In genomic region chr10:61899997-61900828, GRCh38 we compare ENCODE assay signal across 8 cellular contexts. TPM values are rescaled to one million over a fixed set of nuclear protein-coding genes. Genes with fewer than 3 reads are reported as not detected.
DNase-seq lines count a peak whose midpoint lies in the region; ATAC-seq and TF ChIP-seq lines count a peak whose summit lies in the region.

No MANE protein-coding gene starts in this region.

- TF ChIP-seq POLR2A in GM19193 (IDR thresholded peaks at IDR 0.05; ENCODE audit: extremely low read depth, insufficient read depth, insufficient read length) = peak; percentile 96

- H3K9me3 Mint-ChIP-seq in activated CD4-positive, alpha-beta memory T cell treated with anti-CD3 and anti-CD28 coated beads, Interleukin-2, amount 10 ng/mL, durations not matched to agents 7 days and 5 days = no peaks in the 10 kb centered on the region
- no peaks in the 10 kb centered on the region for H3K9me3 Mint-ChIP-seq in endodermal cell

- H3K27ac ChIP-seq in C4-2B = peak overlapping the region; percentile 98
- no peak overlapping the region for H3K27ac ChIP-seq in endodermal cell (ENCODE audit: low read depth, low read length)
- H3K27ac ChIP-seq in mesodermal cell (ENCODE audit: low read depth, low read length, severe bottlenecking) = peak overlapping the region; percentile 47
- H3K27ac ChIP-seq in subcutaneous abdominal adipose tissue (ENCODE audit: low read depth, low read length) = peak overlapping the region; percentile 99

- H3K9ac ChIP-seq in endodermal cell (ENCODE audit: extremely low read depth, low read length, poor library complexity, severe bottlenecking) (peak overlapping the region; percentile 13), subcutaneous abdominal adipose tissue (ENCODE audit: low read length in 5 of 5) (peak overlapping the region; percentile 14 to 92 (median 74))

- H3K4me1 Mint-ChIP-seq in activated CD4-positive, alpha-beta memory T cell treated with anti-CD3 and anti-CD28 coated beads, Interleukin-2, amount 10 ng/mL, durations not matched to agents 7 days and 5 days = peaks cover 41% of the 10 kb centered on the region
- H3K4me1 Mint-ChIP-seq in endodermal cell = peaks cover 50% of the 10 kb centered on the region

- H3K4me3 ChIP-seq in endodermal cell (ENCODE audit: low read length) = peak overlapping the region; percentile 91
- peak overlapping the region; percentile 71 for H3K4me3 ChIP-seq in mesodermal cell (ENCODE audit: extremely low read depth, insufficient read depth, low read length, poor library complexity, severe bottlenecking)
- H3K4me3 ChIP-seq in subcutaneous abdominal adipose tissue (ENCODE audit: low read depth in 1 of 5, low read length in 5 of 5) = peak overlapping the region; percentile 80 to 96 (median 89)

- H3K36me3 ChIP-seq in endodermal cell (ENCODE audit: control insufficient read depth, insufficient read depth, low read length) (no peaks in the 10 kb centered on the region), mesodermal cell (ENCODE audit: control insufficient read depth, insufficient read depth, low read length) (no peaks in the 10 kb centered on the region), subcutaneous abdominal adipose tissue (ENCODE audit: control insufficient read depth in 5 of 5, insufficient read depth in 5 of 5, low read length in 5 of 5) (no peaks in the 10 kb centered on the region)

- ATAC-seq in HG03196 (IDR thresholded peaks at IDR 0.05; ENCODE audit: unreplicated experiment) = peak; percentile 37

- H3K27me3 ChIP-seq in endodermal cell (ENCODE audit: control insufficient read depth, insufficient read depth, low read length, poor library complexity, severe bottlenecking) (peaks cover 31% of the 10 kb centered on the region), subcutaneous abdominal adipose tissue (ENCODE audit: control insufficient read depth in 5 of 5, insufficient read depth in 4 of 5, low read length in 5 of 5) (no peaks in the 10 kb centered on the region)

- POLR2A ChIA-PET in activated CD4-positive, alpha-beta memory T cell treated with anti-CD3 and anti-CD28 coated beads, Interleukin-2, amount 10 ng/mL, durations not matched to agents 7 days and 5 days (lab: Charles Lee) = interaction anchor here (0.8 to 11.5 kb wide), 38 partner anchors 10 to 1369 kb away, joined by 3 to 785 read pairs (median 8); no protein-coding TSS in a partner anchor

- H3K4me1 ChIP-seq in endodermal cell (ENCODE audit: control insufficient read depth, insufficient read depth, low read length) (peaks cover 5% of the 10 kb centered on the region), mesodermal cell (ENCODE audit: control insufficient read depth, insufficient read depth, low read length, poor library complexity, severe bottlenecking) (peaks cover 32% of the 10 kb centered on the region), subcutaneous abdominal adipose tissue (ENCODE audit: control insufficient read depth in 5 of 5, insufficient read depth in 5 of 5, low read length in 5 of 5) (peaks cover 4 to 54% (median 43%) of the 10 kb centered on the region in 5 donors)

- 3% methylated on average over 6 to 24 of the region's 25 CpGs for WGBS in endodermal cell (ENCODE audit: insufficient coverage in 1 of 2, insufficient read length in 1 of 2), 2 experiments
- 0 to 3% methylated on average over 13 to 16 of the region's 25 CpGs for WGBS in mesodermal cell (ENCODE audit: insufficient coverage in 2 of 2), 2 experiments

- CTCF ChIA-PET in activated CD4-positive, alpha-beta memory T cell treated with anti-CD3 and anti-CD28 coated beads, Interleukin-2, amount 10 ng/mL, durations not matched to agents 7 days and 5 days (lab: Charles Lee) = interaction anchor here (0.5 to 7.8 kb wide), 17 partner anchors 20 to 345 kb away, joined by 3 to 81 read pairs (median 5); no protein-coding TSS in a partner anchor

- peak overlapping the region; percentile 98 for H3K27ac Mint-ChIP-seq in activated CD4-positive, alpha-beta memory T cell treated with anti-CD3 and anti-CD28 coated beads, Interleukin-2, amount 10 ng/mL, durations not matched to agents 7 days and 5 days
- H3K27ac Mint-ChIP-seq in endodermal cell = no peak overlapping the region

- DNase-seq in NCI-H446 treated with DMSO at 0.1 percent for 48 hours (lab: John Stamatoyannopoulos, UW) (peak; percentile 56), endodermal cell (peak; percentile 63)
- peak; percentile 71 for DNase-seq in activated CD4-positive, alpha-beta memory T cell treated with anti-CD3 and anti-CD28 coated beads, Interleukin-2, amount 10 ng/mL, durations not matched to agents 7 days and 5 days

- peaks cover 22% of the 10 kb centered on the region for H3K36me3 Mint-ChIP-seq in activated CD4-positive, alpha-beta memory T cell treated with anti-CD3 and anti-CD28 coated beads, Interleukin-2, amount 10 ng/mL, durations not matched to agents 7 days and 5 days (ENCODE audit: low read depth)
- no peaks in the 10 kb centered on the region for H3K36me3 Mint-ChIP-seq in endodermal cell (ENCODE audit: low read depth)

- peak overlapping the region; percentile 94 for H3K4me3 Mint-ChIP-seq in activated CD4-positive, alpha-beta memory T cell treated with anti-CD3 and anti-CD28 coated beads, Interleukin-2, amount 10 ng/mL, durations not matched to agents 7 days and 5 days
- peak overlapping the region; percentile 72 for H3K4me3 Mint-ChIP-seq in endodermal cell

- no peaks in the 10 kb centered on the region for H3K9me3 ChIP-seq in endodermal cell (ENCODE audit: control insufficient read depth, low read length)
- H3K9me3 ChIP-seq in mesodermal cell (ENCODE audit: control insufficient read depth, low read length) = no peaks in the 10 kb centered on the region
- H3K9me3 ChIP-seq in subcutaneous abdominal adipose tissue (ENCODE audit: control insufficient read depth in 5 of 5, low read length in 5 of 5) = no peaks in the 10 kb centered on the region

- no peaks in the 10 kb centered on the region for H3K27me3 Mint-ChIP-seq in activated CD4-positive, alpha-beta memory T cell treated with anti-CD3 and anti-CD28 coated beads, Interleukin-2, amount 10 ng/mL, durations not matched to agents 7 days and 5 days
- peaks cover 40% of the 10 kb centered on the region for H3K27me3 Mint-ChIP-seq in endodermal cell (ENCODE audit: insufficient read depth)

- TF ChIP-seq CTCF in C4-2B (conservative IDR thresholded peaks at IDR 0.05) = no peak
- no peak for TF ChIP-seq CTCF in endodermal cell (conservative IDR thresholded peaks at IDR 0.05)

RNA-seq across cellular contexts. Expression of gene ARID5B, which starts 1.3 kb away (rescaled TPM):
- total RNA-seq in activated CD4-positive, alpha-beta memory T cell treated with anti-CD3 and anti-CD28 coated beads, Interleukin-2, amount 10 ng/mL, durations not matched to agents 7 days and 5 days = 10 to 100 TPM; 71.1 to 73.9 TPM
- 1 to 10 TPM; 1.2 to 1.8 TPM for total RNA-seq in endodermal cell
- polyA plus RNA-seq in endodermal cell (2013, experiment 1 of 2) = 5.5 TPM
- 5.5 TPM for polyA plus RNA-seq in endodermal cell (2013, experiment 2 of 2)
- 15.7 TPM for polyA plus RNA-seq in mesodermal cell (2013, experiment 1 of 2)
- 13.2 TPM for polyA plus RNA-seq in mesodermal cell (2013, experiment 2 of 2)

Comparison
In these comparisons a context has a peak if more than half of its experiments do, and no peak if none do; other contexts are left out.
1. RNA of gene ARID5B, which starts 1.3 kb away (total RNA-seq): 71.1 to 73.9 TPM in activated CD4-positive, alpha-beta memory T cell treated with anti-CD3 and anti-CD28 coated beads, Interleukin-2, amount 10 ng/mL, durations not matched to agents 7 days and 5 days; 1.2 to 1.8 TPM in endodermal cell; every median in the first group is over 10 times any median in the second.
2. Peak in every context shown above with its lines, with median percentiles within 50 percentile points of each other: DNase-seq and H3K4me3 ChIP-seq.